In genomic region chr11:94537051-94537600, GRCh38 we compare ENCODE assay signal across 21 cellular contexts. TPM values are rescaled to one million over a fixed set of nuclear protein-coding genes. Genes with fewer than 3 reads are reported as not detected.
DNase-seq lines count a peak whose midpoint lies in the region; ATAC-seq and TF ChIP-seq lines count a peak whose summit lies in the region.
"Had no signal": no experiment of that assay in that cellular context is flagged by ENCODE, and none has a peak within 500 bp of the region (broad histone marks: within the 10 kb centered on the region; RNA-seq: fewer than 3 reads in every experiment).

No MANE protein-coding gene starts in this region.

- TF ChIP-seq CTCF in PC-9 (conservative IDR thresholded peaks at IDR 0.05) (no peak), fibroblast of mammary gland (conservative IDR thresholded peaks at IDR 0.05; ENCODE audit: control insufficient read depth, insufficient read depth, low read depth, low read length) (no peak)

- H3K4me3 ChIP-seq in PC-9 (no peak overlapping the region), fibroblast of mammary gland (ENCODE audit: control insufficient read depth, low read depth, low read length) (no peak overlapping the region), skeletal muscle satellite cell (ENCODE audit: low read length) (peak overlapping the region; percentile 18)
- H3K4me3 ChIP-seq: dorsolateral prefrontal cortex, HAP-1 had no signal

- peak; percentile 39 for DNase-seq in DMS53 treated with DMSO at 0.1 percent for 48 hours (lab: John Stamatoyannopoulos, UW; ENCODE audit: unreplicated experiment)
- DNase-seq in PC-9: peak in 1 of 2 experiments; percentile 63
- peak; percentile 76 for DNase-seq in fibroblast of mammary gland (ENCODE audit: low read depth)
- no peak for DNase-seq in kidney tubule cell (ENCODE audit: low spot score)
- DNase-seq in iPS-NIHi11 (ENCODE audit: low spot score): no peak
- no peak for DNase-seq in activated CD8-positive, alpha-beta memory T cell treated with anti-CD3 and anti-CD28 coated beads, Interleukin-2, amount 10 ng/mL, durations not matched to agents 7 days and 5 days
- DNase-seq: activated CD4-positive, CD25-positive, alpha-beta regulatory T cell treated with anti-CD3 and anti-CD28 coated beads, Interleukin-2, amount 50 U/mL, for 72 hours; activated T-cell treated with anti-CD3 and anti-CD28 coated beads for 4 hours; CD4-positive, CD25-positive, alpha-beta regulatory T cell; dorsolateral prefrontal cortex; natural killer cell; NCI-H1048; NCI-H2227 treated with DMSO at 0.1 percent for 48 hours; stimulated activated CD4-positive, alpha-beta T cell treated with anti-CD3 and anti-CD28 coated beads, Interleukin-4, amount 100 ng/mL, for 4 hours; stimulated activated naive CD4-positive, alpha-beta T cell had no signal

- H3K9me2 ChIP-seq in PC-9 (ENCODE audit: insufficient read depth): no peaks in the 10 kb centered on the region

- H3K36me3 Mint-ChIP-seq in activated CD8-positive, alpha-beta memory T cell treated with anti-CD3 and anti-CD28 coated beads, Interleukin-2, amount 10 ng/mL, durations not matched to agents 7 days and 5 days: no peaks in the 10 kb centered on the region
- H3K36me3 Mint-ChIP-seq: activated naive CD8-positive, alpha-beta T cell; CD4-positive, CD25-positive, alpha-beta regulatory T cell; natural killer cell had no signal

- H2AFZ ChIP-seq in PC-9: no peak overlapping the region

- no TSS peak for BruUV-seq in PC-9 (replicated peaks; lab: Mats Ljungman, UMichigan)

- H3K9me3 ChIP-seq in PC-9 (ENCODE audit: insufficient read depth, low read depth) (no peaks in the 10 kb centered on the region), skeletal muscle satellite cell (replicated peaks; ENCODE audit: low read length) (no peaks in the 10 kb centered on the region)
- H3K9me3 ChIP-seq: HAP-1 had no signal

- H3K4me1 Mint-ChIP-seq in activated CD8-positive, alpha-beta memory T cell treated with anti-CD3 and anti-CD28 coated beads, Interleukin-2, amount 10 ng/mL, durations not matched to agents 7 days and 5 days: no peaks in the 10 kb centered on the region
- H3K4me1 Mint-ChIP-seq: CD4-positive, CD25-positive, alpha-beta regulatory T cell; natural killer cell had no signal

- H3K27ac Mint-ChIP-seq in activated CD8-positive, alpha-beta memory T cell treated with anti-CD3 and anti-CD28 coated beads, Interleukin-2, amount 10 ng/mL, durations not matched to agents 7 days and 5 days: no peak overlapping the region
- H3K27ac Mint-ChIP-seq: activated naive CD8-positive, alpha-beta T cell; CD4-positive, CD25-positive, alpha-beta regulatory T cell; natural killer cell had no signal

- H3K4me2 ChIP-seq in PC-9 (0 out of 2 replicates have a peak overlapping the region, but pooled peaks have one; percentile 1), skeletal muscle satellite cell (ENCODE audit: low read length) (peak overlapping the region; percentile 73)

- H3K4me3 Mint-ChIP-seq in activated CD8-positive, alpha-beta memory T cell treated with anti-CD3 and anti-CD28 coated beads, Interleukin-2, amount 10 ng/mL, durations not matched to agents 7 days and 5 days: no peak overlapping the region
- H3K4me3 Mint-ChIP-seq: activated naive CD8-positive, alpha-beta T cell; CD4-positive, CD25-positive, alpha-beta regulatory T cell; natural killer cell had no signal

- POLR2A ChIA-PET in PC-9 (lab: Charles Lee; ENCODE audit: unreplicated experiment): no interaction called here

- ATAC-seq in HG02759 (IDR thresholded peaks at IDR 0.05; ENCODE audit: unreplicated experiment): no peak
- no peak for ATAC-seq in activated CD8-positive, alpha-beta memory T cell treated with anti-CD3 and anti-CD28 coated beads, Interleukin-2, amount 10 ng/mL, durations not matched to agents 7 days and 5 days
- ATAC-seq: natural killer cell had no signal

- H3K9ac ChIP-seq in skeletal muscle satellite cell (ENCODE audit: low read depth, low read length): no peak overlapping the region

- peaks cover 37% of the 10 kb centered on the region for H3K27me3 Mint-ChIP-seq in activated CD8-positive, alpha-beta memory T cell treated with anti-CD3 and anti-CD28 coated beads, Interleukin-2, amount 10 ng/mL, durations not matched to agents 7 days and 5 days

- H3F3A ChIP-seq in PC-9 (ENCODE audit: insufficient read depth, low read depth): no peaks in the 10 kb centered on the region

- H3K4me1 ChIP-seq in PC-9 (replicated peaks; ENCODE audit: insufficient read depth) (peaks cover 16% of the 10 kb centered on the region), skeletal muscle satellite cell (ENCODE audit: control insufficient read depth, insufficient read depth, low read length) (peaks cover 22% of the 10 kb centered on the region)
- H3K4me1 ChIP-seq: HAP-1 had no signal

- no peaks in the 10 kb centered on the region for H4K20me1 ChIP-seq in PC-9 (ENCODE audit: insufficient read depth)

- H3K9me3 Mint-ChIP-seq in activated CD8-positive, alpha-beta memory T cell treated with anti-CD3 and anti-CD28 coated beads, Interleukin-2, amount 10 ng/mL, durations not matched to agents 7 days and 5 days (ENCODE audit: low read depth): no peaks in the 10 kb centered on the region
- H3K9me3 Mint-ChIP-seq: natural killer cell had no signal

- intact Hi-C loops in PC-9 (cut with micrococcal nuclease; ENCODE audit: unreplicated experiment): no loop called here

- H3K36me3 ChIP-seq in PC-9 (ENCODE audit: low read depth) (no peaks in the 10 kb centered on the region), skeletal muscle satellite cell (ENCODE audit: insufficient read depth, low read length) (no peaks in the 10 kb centered on the region)
- H3K36me3 ChIP-seq: HAP-1 had no signal

- no peak overlapping the region for H3K27ac ChIP-seq in PC-9
- H3K27ac ChIP-seq: dorsolateral prefrontal cortex had no signal

- no peaks in the 10 kb centered on the region for H3K79me2 ChIP-seq in PC-9 (ENCODE audit: low read depth)

- H3K27me3 ChIP-seq in PC-9 (ENCODE audit: insufficient read depth, low read depth): no peaks in the 10 kb centered on the region
- H3K27me3 ChIP-seq in skeletal muscle satellite cell (ENCODE audit: control insufficient read depth, insufficient read depth, low read length): peaks cover 3% of the 10 kb centered on the region
- H3K27me3 ChIP-seq: dorsolateral prefrontal cortex had no signal

- CTCF ChIA-PET in PC-9 (lab: Charles Lee): no interaction called here
- CTCF ChIA-PET in activated CD8-positive, alpha-beta memory T cell treated with anti-CD3 and anti-CD28 coated beads, Interleukin-2, amount 10 ng/mL, durations not matched to agents 7 days and 5 days (lab: Charles Lee): no interaction called here

RNA-seq across cellular contexts. Expression of gene FUT4, which starts 6.6 kb away (rescaled TPM):
- total RNA-seq in PC-9 (2021): 1.9 and 2.0 TPM in 2 replicates
- 2.8 and 4.4 TPM in 2 replicates for total RNA-seq in skeletal muscle satellite cell (2012; rRNA removed)
- 1 to 10 TPM; 5.8 to 6.5 TPM for total RNA-seq in activated CD8-positive, alpha-beta memory T cell treated with anti-CD3 and anti-CD28 coated beads, Interleukin-2, amount 10 ng/mL, durations not matched to agents 7 days and 5 days

RNA-seq across cellular contexts. Expression of gene C11orf97, which starts 24.9 kb away (rescaled TPM):
- total RNA-seq in PC-9 (2021): not detected in 2 replicates
- total RNA-seq in skeletal muscle satellite cell (2012; rRNA removed): not detected in 2 replicates
- total RNA-seq in activated CD8-positive, alpha-beta memory T cell treated with anti-CD3 and anti-CD28 coated beads, Interleukin-2, amount 10 ng/mL, durations not matched to agents 7 days and 5 days: not detected
- total RNA-seq: CD4-positive, CD25-positive, alpha-beta regulatory T cell; kidney epithelial cell; natural killer cell; OCI-LY7 had no signal

RNA-seq across cellular contexts. Expression of gene PIWIL4, which starts 30.0 kb away (rescaled TPM):
- total RNA-seq in PC-9 (2021): 0.26 and 0.33 TPM in 2 replicates
- 0.51 and 1.1 TPM in 2 replicates for total RNA-seq in skeletal muscle satellite cell (2012; rRNA removed)
- total RNA-seq in activated CD8-positive, alpha-beta memory T cell treated with anti-CD3 and anti-CD28 coated beads, Interleukin-2, amount 10 ng/mL, durations not matched to agents 7 days and 5 days: under 1 TPM; 0.75 to 0.79 TPM

RNA-seq across cellular contexts. Expression of gene ANKRD49, which starts 43.3 kb away (rescaled TPM):
- total RNA-seq in PC-9 (2021): 8.7 and 12.7 TPM in 2 replicates
- total RNA-seq in skeletal muscle satellite cell (2012; rRNA removed): 7.9 and 11.6 TPM in 2 replicates
- 10 to 100 TPM; 23.9 to 31.9 TPM for total RNA-seq in activated CD8-positive, alpha-beta memory T cell treated with anti-CD3 and anti-CD28 coated beads, Interleukin-2, amount 10 ng/mL, durations not matched to agents 7 days and 5 days

RNA-seq across cellular contexts. Expression of gene MRE11, which starts 43.5 kb away (rescaled TPM):
- total RNA-seq in PC-9 (2021): 40.3 and 41.1 TPM in 2 replicates
- total RNA-seq in skeletal muscle satellite cell (2012; rRNA removed): 12.4 and 14.6 TPM in 2 replicates
- total RNA-seq in activated CD8-positive, alpha-beta memory T cell treated with anti-CD3 and anti-CD28 coated beads, Interleukin-2, amount 10 ng/mL, durations not matched to agents 7 days and 5 days: 10 to 100 TPM; 45.1 to 46.2 TPM

Comparison
In these comparisons a context has a peak if more than half of its experiments do, and no peak if none do; other contexts are left out.
1. DNase-seq: peak in DMS53 treated with DMSO at 0.1 percent for 48 hours (single experiment) and fibroblast of mammary gland (single experiment); none in kidney tubule cell (single experiment), iPS-NIHi11 (single experiment) and activated CD8-positive, alpha-beta memory T cell treated with anti-CD3 and anti-CD28 coated beads, Interleukin-2, amount 10 ng/mL, durations not matched to agents 7 days and 5 days (single experiment).